In genomic region chr1:230144765-230145504, GRCh38 we compare ENCODE assay signal across 12 cellular contexts.
DNase-seq lines count a peak whose midpoint lies in the region; ATAC-seq and TF ChIP-seq lines count a peak whose summit lies in the region.
"Had no signal": no experiment of that assay in that cellular context is flagged by ENCODE, and none has a peak within 500 bp of the region (broad histone marks: within the 10 kb centered on the region; RNA-seq: fewer than 3 reads in every experiment).

No MANE protein-coding gene starts in this region.

- H3K4me3 ChIP-seq in coronary artery: no peak overlapping the region

- peaks cover 0 to 2% (median 0%) of the 10 kb centered on the region in 3 donors for H3K27me3 Mint-ChIP-seq in CD14-positive monocyte (ENCODE audit: low read depth in 3 of 3)

- H3K4me1 Mint-ChIP-seq in CD14-positive monocyte: peaks cover 86% of the 10 kb centered on the region

- no peaks in the 10 kb centered on the region for H3K9me3 ChIP-seq in KOPT-K1 (ENCODE audit: insufficient read depth, low read length, poor library complexity, severe bottlenecking)

- H3K27ac ChIP-seq in KOPT-K1 (ENCODE audit: low read depth, low read length, poor library complexity, severe bottlenecking) (peak overlapping the region; percentile 78), coronary artery (peak overlapping the region; percentile 1 to 50)

- DNase-seq in CD14-positive monocyte (ENCODE audit: low spot score) (no peak), coronary artery (ENCODE audit: low spot score) (no peak), sciatic nerve (ENCODE audit: low spot score) (no peak)
- DNase-seq in activated CD8-positive, alpha-beta memory T cell treated with anti-CD3 and anti-CD28 coated beads for 24 hours: no peak
- DNase-seq: activated CD4-positive, CD25-positive, alpha-beta regulatory T cell; activated gamma-delta T cell; dermis blood vessel endothelial cell; HFFc6 had no signal

- intact Hi-C loops in CD14-positive monocyte (cut with micrococcal nuclease): loop anchor here in 1 of 2 donors (5.0 kb wide), 2 partner anchors 38 to 42 kb away; no protein-coding TSS in a partner anchor
- intact Hi-C loops in sciatic nerve (cut with DNase I): no loop called here

- H3K9me3 Mint-ChIP-seq in CD14-positive monocyte: no peaks in the 10 kb centered on the region
- H3K9me3 Mint-ChIP-seq: HFFc6 had no signal

- peak; percentile 5 for ATAC-seq in sciatic nerve
- ATAC-seq in HG03175 (IDR thresholded peaks at IDR 0.05; ENCODE audit: unreplicated experiment): no peak
- ATAC-seq in HG03159 (IDR thresholded peaks at IDR 0.05; ENCODE audit: unreplicated experiment): no peak
- ATAC-seq in HG02798 (IDR thresholded peaks at IDR 0.05; ENCODE audit: poor library complexity, unreplicated experiment): no peak

- peak overlapping the region; percentile 92 to 99 (median 98) for H3K27ac Mint-ChIP-seq in CD14-positive monocyte
- H3K27ac Mint-ChIP-seq: HFFc6 had no signal

- peak overlapping the region in 1 of 2 donors; percentile 84 for H3K4me3 Mint-ChIP-seq in CD14-positive monocyte
- H3K4me3 Mint-ChIP-seq: HFFc6 had no signal

- peaks cover 13% of the 10 kb centered on the region for H3K36me3 ChIP-seq in KOPT-K1 (ENCODE audit: insufficient read depth, low read length)

- H3K36me3 Mint-ChIP-seq in CD14-positive monocyte: peaks cover 2 to 5% of the 10 kb centered on the region in 2 donors

- TF ChIP-seq CTCF in CD14-positive monocyte (IDR thresholded peaks at IDR 0.05) (no peak), coronary artery (IDR thresholded peaks at IDR 0.05) (no peak)
